In genomic region chr2:241540391-241540765, GRCh38 we compare ENCODE assay signal across 9 cellular contexts. TPM values are rescaled to one million over a fixed set of nuclear protein-coding genes. Genes with fewer than 3 reads are reported as not detected.
DNase-seq lines count a peak whose midpoint lies in the region; ATAC-seq and TF ChIP-seq lines count a peak whose summit lies in the region.
"Had no signal": no experiment of that assay in that cellular context is flagged by ENCODE, and none has a peak within 500 bp of the region (broad histone marks: within the 10 kb centered on the region; RNA-seq: fewer than 3 reads in every experiment).

No MANE protein-coding gene starts in this region.

- CTCF ChIA-PET in activated CD4-positive, alpha-beta T cell treated with anti-CD3 and anti-CD28 coated beads for 36 hours (lab: Charles Lee), result no interaction called here

- DNase-seq in activated CD4-positive, alpha-beta T cell treated with anti-CD3 and anti-CD28 coated beads for 36 hours, result no peak
- no peak for DNase-seq in activated CD4-positive, alpha-beta T cell treated with anti-CD3 and anti-CD28 coated beads, Interleukin-2, amount 50 U/mL, for 48 hours
- DNase-seq in substantia nigra (lab: John Stamatoyannopoulos, UW), result no peak
- DNase-seq: SHP77 treated with DMSO at 0.1 percent for 48 hours had no signal

- peaks cover 4% of the 10 kb centered on the region for H3K4me1 Mint-ChIP-seq in activated CD4-positive, alpha-beta T cell treated with anti-CD3 and anti-CD28 coated beads for 36 hours
- H3K4me1 Mint-ChIP-seq in brain, result peaks cover 7% of the 10 kb centered on the region

- H3K27me3 ChIP-seq in layer of hippocampus (ENCODE audit: control insufficient read depth, insufficient read depth, low read length), result peaks cover 7% of the 10 kb centered on the region

- intact Hi-C loops in activated CD4-positive, alpha-beta T cell treated with anti-CD3 and anti-CD28 coated beads for 36 hours (cut with DNase I, micrococcal nuclease), result loop anchor here in 1 of 2 experiments (2.0 kb wide), 1 partner anchor 708 kb away; no protein-coding TSS in a partner anchor

- TF ChIP-seq CTCF in brain (conservative IDR thresholded peaks at IDR 0.05), result no peak

- peak overlapping the region; percentile 31 for H3K4me3 Mint-ChIP-seq in activated CD4-positive, alpha-beta T cell treated with anti-CD3 and anti-CD28 coated beads for 36 hours
- H3K4me3 Mint-ChIP-seq in brain, result peak overlapping the region; percentile 75 to 82 (median 79)

- no peaks in the 10 kb centered on the region for H3K36me3 Mint-ChIP-seq in activated CD4-positive, alpha-beta T cell treated with anti-CD3 and anti-CD28 coated beads for 36 hours (ENCODE audit: low read depth)
- no peaks in the 10 kb centered on the region for H3K36me3 Mint-ChIP-seq in brain

- ATAC-seq in activated CD4-positive, alpha-beta T cell treated with anti-CD3 and anti-CD28 coated beads for 36 hours, result no peak
- no peak for ATAC-seq in HG03342 (IDR thresholded peaks at IDR 0.05; ENCODE audit: unreplicated experiment)
- ATAC-seq in GM19463 (IDR thresholded peaks at IDR 0.05; ENCODE audit: unreplicated experiment), result no peak
- no peak for ATAC-seq in GM21619 (IDR thresholded peaks at IDR 0.05; ENCODE audit: unreplicated experiment)

- peaks cover 14% of the 10 kb centered on the region for H3K27me3 Mint-ChIP-seq in activated CD4-positive, alpha-beta T cell treated with anti-CD3 and anti-CD28 coated beads for 36 hours
- peaks cover 43% of the 10 kb centered on the region for H3K27me3 Mint-ChIP-seq in brain

- no peak overlapping the region for H3K27ac Mint-ChIP-seq in activated CD4-positive, alpha-beta T cell treated with anti-CD3 and anti-CD28 coated beads for 36 hours
- H3K27ac Mint-ChIP-seq in brain, result peak overlapping the region in 2 of 5 experiments; percentile 55 to 73

- H3K9me3 Mint-ChIP-seq in activated CD4-positive, alpha-beta T cell treated with anti-CD3 and anti-CD28 coated beads for 36 hours (ENCODE audit: low read depth), result no peaks in the 10 kb centered on the region
- no peaks in the 10 kb centered on the region for H3K9me3 Mint-ChIP-seq in brain

- H3K27ac ChIP-seq in layer of hippocampus (ENCODE audit: low read depth, low read length) (peak overlapping the region; percentile 57), substantia nigra (ENCODE audit: low read depth, low read length, poor library complexity, severe bottlenecking) (peak overlapping the region; percentile 66)

- POLR2A ChIA-PET in activated CD4-positive, alpha-beta T cell treated with anti-CD3 and anti-CD28 coated beads for 36 hours (lab: Charles Lee), result no interaction called here

RNA-seq across cellular contexts. Expression of gene BOK, which starts 18.2 kb away (rescaled TPM):
- under 1 TPM; 0.09 to 0.64 TPM for total RNA-seq in activated CD4-positive, alpha-beta T cell treated with anti-CD3 and anti-CD28 coated beads for 36 hours
- polyA plus RNA-seq in brain (ENCODE audit: insufficient read depth, low read depth, low replicate concordance), result 76.1 TPM

RNA-seq across cellular contexts. Expression of gene STK25, which starts 32.0 kb away (rescaled TPM):
- total RNA-seq in activated CD4-positive, alpha-beta T cell treated with anti-CD3 and anti-CD28 coated beads for 36 hours, result 100 to 1,000 TPM in 1 of 2 experiments, 10 to 100 TPM in 1; 93.5 to 123 TPM
- polyA plus RNA-seq in brain (ENCODE audit: insufficient read depth, low read depth, low replicate concordance), result 189 TPM
